In genomic region chr2:53859354-53860159, GRCh38 we compare ENCODE assay signal across 1 cellular context.
A peak's percentile ranks its signal among the peaks of the same experiment; 100 is the strongest.
TF ChIP-seq lines count a peak whose summit lies in the region.

TSS of gene GPR75 (minus strand) at chr2:53859967. CDS start at chr2:53854756, 5,211 bp downstream.

TF ChIP-seq in H1, 55 proteins besides CTCF, POLR2A, EP300 and RAD21:
- no peak for TF ChIP-seq CHD7 (IDR thresholded peaks at IDR 0.05; ENCODE audit: insufficient replicate concordance, low read length)
- TF ChIP-seq JUN (IDR thresholded peaks at IDR 0.05; ENCODE audit: low read depth, low read length), result no peak
- TF ChIP-seq YY1 (IDR thresholded peaks at IDR 0.05; ENCODE audit: low read depth, low read length), result no peak
- TF ChIP-seq RBBP5 (IDR thresholded peaks at IDR 0.05; ENCODE audit: borderline replicate concordance, low read depth, low read length), result 0 out of 2 replicates have a peak, but pooled peaks have one; percentile 31
- peak; percentile 55; the same call in 1 of the 2 replicates for TF ChIP-seq CREB1 (IDR thresholded peaks at IDR 0.05)
- TF ChIP-seq TCF12 (IDR thresholded peaks at IDR 0.05; ENCODE audit: low read depth, low read length), result no peak
- TF ChIP-seq SUZ12 (IDR thresholded peaks at IDR 0.05; ENCODE audit: low read length), result no peak
- 0 out of 2 replicates have a peak, but pooled peaks have one; percentile 50 for TF ChIP-seq TAF1 (IDR thresholded peaks at IDR 0.05; ENCODE audit: low read depth, low read length)
- no peak; a peak in 1 of 4 replicates for TF ChIP-seq SIN3A (conservative IDR thresholded peaks at IDR 0.05 in 1 of 2, IDR thresholded peaks at IDR 0.05 in 1 of 2; ENCODE audit: low read depth in 1 of 2, low read length in 2 of 2)
- 0 out of 2 replicates have a peak, but pooled peaks have one; percentile 26 for TF ChIP-seq EGR1 (IDR thresholded peaks at IDR 0.05; ENCODE audit: borderline replicate concordance, low read depth, low read length)
- no peak for TF ChIP-seq CBX8 (IDR thresholded peaks at IDR 0.05; ENCODE audit: borderline replicate concordance, low read depth, low read length)
- TF ChIP-seq SIRT6 (IDR thresholded peaks at IDR 0.05; ENCODE audit: low read length), result no peak
- TF ChIP-seq TBP (IDR thresholded peaks at IDR 0.05; ENCODE audit: low read depth, low read length), result peak; percentile 7; the same call in 1 of the 2 replicates
- TF ChIP-seq GTF2F1 (IDR thresholded peaks at IDR 0.05; ENCODE audit: borderline replicate concordance, low read depth, low read length), result no peak
- TF ChIP-seq POU5F1 (IDR thresholded peaks at IDR 0.05; ENCODE audit: low read depth, low read length), result no peak
- TF ChIP-seq ATF2 (IDR thresholded peaks at IDR 0.05; ENCODE audit: low read length), result no peak
- TF ChIP-seq HDAC6 (IDR thresholded peaks at IDR 0.05; ENCODE audit: low read depth, low read length), result no peak
- no peak for TF ChIP-seq EZH2 (IDR thresholded peaks at IDR 0.05; ENCODE audit: low read depth, low read length, severe bottlenecking)
- TF ChIP-seq SP4 (IDR thresholded peaks at IDR 0.05; ENCODE audit: low read length), result no peak
- 0 out of 2 replicates have a peak, but pooled peaks have one; percentile 22 for TF ChIP-seq CHD2 (IDR thresholded peaks at IDR 0.05; ENCODE audit: low read length)
- TF ChIP-seq CBX5 (IDR thresholded peaks at IDR 0.05; ENCODE audit: low read depth, low read length), result no peak
- peak; percentile 29; the same call in 1 of the 2 replicates for TF ChIP-seq POLR2AphosphoS5 (IDR thresholded peaks at IDR 0.05; ENCODE audit: low read depth, low read length)
- TF ChIP-seq GABPA (IDR thresholded peaks at IDR 0.05; ENCODE audit: borderline replicate concordance, insufficient read depth, low read length), result no peak
- no peak for TF ChIP-seq KDM5A (IDR thresholded peaks at IDR 0.05; ENCODE audit: low read length)
- no peak; the same call in 1 of the 2 replicates for TF ChIP-seq PHF8 (conservative IDR thresholded peaks at IDR 0.05; ENCODE audit: low read depth, low read length)
- TF ChIP-seq CHD1 (IDR thresholded peaks at IDR 0.05; ENCODE audit: low read depth, low read length), result no peak
- TF ChIP-seq SIX5 (IDR thresholded peaks at IDR 0.05; ENCODE audit: low read depth, low read length), result no peak
- no peak for TF ChIP-seq SAP30 (IDR thresholded peaks at IDR 0.05; ENCODE audit: insufficient read depth, insufficient replicate concordance, low read length)
- no peak for TF ChIP-seq SRF (IDR thresholded peaks at IDR 0.05; ENCODE audit: low read depth, low read length)
- TF ChIP-seq TAF7 (optimal IDR thresholded peaks at IDR 0.05; ENCODE audit: borderline replicate concordance, low read depth, low read length), result no peak
